Comparison of ENCODE assay signal across 14 cellular contexts in the genomic region with DNA sequence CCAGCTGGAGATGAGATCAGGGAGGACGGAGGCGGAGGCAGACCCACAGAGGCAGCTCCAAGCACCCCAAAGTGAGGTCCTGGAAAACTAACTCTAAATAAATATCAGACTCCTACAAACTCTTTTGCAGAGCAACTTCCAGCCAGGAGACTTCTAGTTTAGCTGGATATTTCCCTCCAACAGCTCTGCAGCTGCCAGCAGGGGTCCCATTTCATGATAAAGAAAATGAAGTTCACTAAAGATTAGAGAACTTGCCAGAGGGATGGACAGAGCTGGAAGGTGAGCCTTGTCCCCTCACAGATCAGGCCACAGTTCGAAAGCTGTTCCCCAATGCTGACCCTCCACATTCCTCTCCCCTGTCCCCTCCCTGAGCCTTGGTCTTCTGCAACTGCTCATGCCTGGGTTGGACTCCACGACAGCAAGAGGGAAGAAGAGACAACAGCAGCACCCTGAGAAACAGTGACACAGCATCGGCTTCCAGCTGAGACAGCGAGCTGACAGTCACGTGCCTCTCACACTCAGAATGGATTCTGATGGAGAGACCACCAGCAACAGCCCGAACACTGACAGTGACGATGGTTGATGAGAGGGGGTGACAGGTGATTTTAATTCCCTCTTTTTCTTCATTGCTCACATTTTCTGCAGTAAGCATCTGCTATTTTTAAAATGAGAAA. TPM values are rescaled to one million over a fixed set of nuclear protein-coding genes. Genes with fewer than 3 reads are reported as not detected.
DNase-seq lines count a peak whose midpoint lies in the region; ATAC-seq, FAIRE-seq and TF ChIP-seq lines count a peak whose summit lies in the region.
"Had no signal": no experiment of that assay in that cellular context is flagged by ENCODE, and none has a peak within 500 bp of the region (broad histone marks: within the 10 kb centered on the region; RNA-seq: fewer than 3 reads in every experiment).

No MANE protein-coding gene starts in this region.

- H2BK12ac ChIP-seq in trophoblast cell (ENCODE audit: low read length), result no peak overlapping the region

- DNase-seq in NCI-H1105 treated with DMSO at 0.1 percent for 48 hours (lab: John Stamatoyannopoulos, UW) (peak; percentile 58), NCI-H1105 (lab: John Stamatoyannopoulos, UW) (no peak), choroid plexus epithelial cell (ENCODE audit: low read depth) (peak; percentile 37), trophoblast cell (no peak), RKO (ENCODE audit: low spot score) (no peak), HepG2 (ENCODE audit: low spot score) (no peak)
- DNase-seq: 8988T; activated CD4-positive, alpha-beta T cell treated with anti-CD3 and anti-CD28 coated beads for 4 hours; naive thymus-derived CD4-positive, alpha-beta T cell had no signal

- H4K12ac ChIP-seq in trophoblast cell (ENCODE audit: low read depth, low read length), result no peak overlapping the region

- peak overlapping the region; percentile 56 for H3K4ac ChIP-seq in trophoblast cell (ENCODE audit: low read depth, low read length)

- no peak overlapping the region for H4K8ac ChIP-seq in trophoblast cell (ENCODE audit: low read depth, low read length)

- H3K27me3 ChIP-seq in Loucy (ENCODE audit: insufficient read depth, low read length, poor library complexity, severe bottlenecking) (no peaks in the 10 kb centered on the region), trophoblast cell (ENCODE audit: insufficient read depth, low read length) (no peaks in the 10 kb centered on the region), HepG2 (ENCODE audit: control insufficient read depth in 1 of 2, insufficient read depth in 2 of 2, low read length in 2 of 2) (no peaks in the 10 kb centered on the region; a peak in 1 of 5 replicates)
- H3K27me3 ChIP-seq: ascending aorta, heart left ventricle had no signal

- CTCF ChIA-PET in HepG2 (lab: Yijun Ruan, JAX; ENCODE audit: low intra/inter-chr PET ratio, low total read pairs), result no interaction called here

- no peak for TF ChIP-seq EP300 in HepG2 (IDR thresholded peaks at IDR 0.05; ENCODE audit: low read depth in 2 of 2, low read length in 2 of 2)
- no peak for TF ChIP-seq EP300 in HepG2 (CRISPR knock-in tag; IDR thresholded peaks at IDR 0.05; ENCODE audit: borderline replicate concordance)

- ATAC-seq in HG03520 (IDR thresholded peaks at IDR 0.05; ENCODE audit: unreplicated experiment) (no peak), HepG2 (no peak)
- ATAC-seq: heart left ventricle; naive thymus-derived CD4-positive, alpha-beta T cell had no signal

- POLR2A ChIA-PET in HepG2 (lab: Yijun Ruan, JAX), result no interaction called here

- no peak overlapping the region for H2BK120ac ChIP-seq in trophoblast cell (ENCODE audit: insufficient read depth, low read length, poor library complexity)

- no TSS peak for BruUV-seq in HepG2 (replicated peaks; lab: Mats Ljungman, UMichigan)

- TF ChIP-seq CTCF in Loucy (conservative IDR thresholded peaks at IDR 0.05; ENCODE audit: low read length) (peak; percentile 27; the same call in 1 of the 2 replicates), choroid plexus epithelial cell (conservative IDR thresholded peaks at IDR 0.05; ENCODE audit: low read depth, low read length) (peak; percentile 55), HepG2 (CRISPR knock-in tag; IDR thresholded peaks at IDR 0.05) (no peak)

- H3K23ac ChIP-seq in trophoblast cell (ENCODE audit: low read length), result no peak overlapping the region

- H3K4me3 ChIP-seq in Loucy (ENCODE audit: low read length, poor library complexity, severe bottlenecking) (peak overlapping the region; percentile 42), choroid plexus epithelial cell (ENCODE audit: low read depth, low read length) (no peak overlapping the region), trophoblast cell (ENCODE audit: low read depth, low read length) (no peak overlapping the region), HepG2 (replicated peaks in 1 of 3; ENCODE audit: insufficient read depth in 1 of 3, low read depth in 2 of 3, low read length in 3 of 3) (no peak overlapping the region)
- H3K4me3 ChIP-seq: ascending aorta had no signal

- peaks cover 2% of the 10 kb centered on the region for H3K79me1 ChIP-seq in trophoblast cell (ENCODE audit: low read length)

- no peaks in the 10 kb centered on the region for H3F3A ChIP-seq in Loucy (ENCODE audit: low read depth)

- H3K4me1 ChIP-seq in Loucy (ENCODE audit: insufficient read depth, low read length, poor library complexity, severe bottlenecking) (peaks cover 29% of the 10 kb centered on the region), trophoblast cell (ENCODE audit: control insufficient read depth in 1 of 2, insufficient read depth in 2 of 2, low read length in 2 of 2) (peaks cover 3 to 7% of the 10 kb centered on the region in 2 experiments), HepG2 (ENCODE audit: insufficient read depth, low read length) (peaks cover 18% of the 10 kb centered on the region)

- in situ Hi-C loops in HepG2 (cut with HindIII; ENCODE audit: extremely low pct_ligation_motif_present, low pct_unique_long_range_greater_than_20kb), result no loop called here

- no peak for TF ChIP-seq POLR2A in HepG2 (IDR thresholded peaks at IDR 0.05; ENCODE audit: insufficient read depth in 1 of 2, low read depth in 2 of 2, low read length in 2 of 2)

- H2AFZ ChIP-seq in Loucy (ENCODE audit: low read length) (no peak overlapping the region), trophoblast cell (ENCODE audit: insufficient read depth, low read length, poor library complexity) (no peak overlapping the region), HepG2 (ENCODE audit: low read length) (no peak overlapping the region)

- H3K27ac ChIP-seq in trophoblast cell (ENCODE audit: low read depth, low read length) (no peak overlapping the region), HepG2 (ENCODE audit: extremely low read length, insufficient read depth, low read length) (no peak overlapping the region)
- H3K27ac ChIP-seq: ascending aorta had no signal

- no peak overlapping the region for H3K18ac ChIP-seq in trophoblast cell (ENCODE audit: low read length)

- no peaks in the 10 kb centered on the region for H3K36me3 ChIP-seq in Loucy (ENCODE audit: insufficient read depth, low read length)
- peaks cover 22 to 28% of the 10 kb centered on the region in 2 experiments for H3K36me3 ChIP-seq in trophoblast cell (ENCODE audit: control insufficient read depth in 1 of 2, insufficient read depth in 2 of 2, low read length in 2 of 2)
- H3K36me3 ChIP-seq in HepG2 (replicated peaks in 1 of 2; ENCODE audit: control insufficient read depth in 1 of 2, insufficient read depth in 2 of 2, low read length in 2 of 2), result peaks cover 5 to 32% of the 10 kb centered on the region in 2 experiments; a peak in 4 of 5 replicates

- H2AK5ac ChIP-seq in trophoblast cell (ENCODE audit: low read length), result no peak overlapping the region

- no peaks in the 10 kb centered on the region for H3K9me3 ChIP-seq in Loucy (ENCODE audit: insufficient read depth, low read depth, low read length)
- H3K9me3 ChIP-seq in trophoblast cell (ENCODE audit: insufficient read depth, low read depth, low read length), result no peaks in the 10 kb centered on the region
- no peaks in the 10 kb centered on the region for H3K9me3 ChIP-seq in HepG2 (ENCODE audit: low read length)
- H3K9me3 ChIP-seq: ascending aorta, heart left ventricle had no signal

- H3K14ac ChIP-seq in trophoblast cell (ENCODE audit: low read length), result no peak overlapping the region

- no peak for TF ChIP-seq RAD21 in HepG2 (CRISPR knock-in tag; IDR thresholded peaks at IDR 0.05)

- H4K20me1 ChIP-seq in Loucy (ENCODE audit: insufficient read depth, low read length, poor library complexity, severe bottlenecking), result peaks cover 13% of the 10 kb centered on the region
- peaks cover 47% of the 10 kb centered on the region for H4K20me1 ChIP-seq in HepG2 (ENCODE audit: insufficient read depth, low read length)

- intact Hi-C loops in HepG2 (cut with micrococcal nuclease; ENCODE audit: unreplicated experiment), result no loop called here

- H2BK5ac ChIP-seq in trophoblast cell (ENCODE audit: low read depth, low read length, poor library complexity), result no peak overlapping the region

- H3K79me2 ChIP-seq in Loucy (ENCODE audit: insufficient read depth, low read length) (peaks cover 79% of the 10 kb centered on the region), trophoblast cell (ENCODE audit: control insufficient read depth, insufficient read depth, low read length, poor library complexity) (peaks cover 14% of the 10 kb centered on the region), HepG2 (ENCODE audit: insufficient read depth, low read length) (peaks cover 74% of the 10 kb centered on the region)

- no peaks in the 10 kb centered on the region for H3K9me2 ChIP-seq in Loucy (replicated peaks; ENCODE audit: low read depth, low read length)

- H3K4me2 ChIP-seq in Loucy (ENCODE audit: low read depth, low read length, poor library complexity, severe bottlenecking) (peak overlapping the region; percentile 74), trophoblast cell (ENCODE audit: low read length) (no peak overlapping the region), HepG2 (ENCODE audit: low read depth, low read length) (no peak overlapping the region)

- FAIRE-seq in HepG2 (lab: Jason Lieb, UNC), result no peak
- FAIRE-seq: GM12891 had no signal

- no peak overlapping the region for H4K91ac ChIP-seq in trophoblast cell (ENCODE audit: low read depth, low read length)

- H3K9ac ChIP-seq in Loucy (ENCODE audit: low read depth, low read length, poor library complexity, severe bottlenecking) (peak overlapping the region; percentile 37), trophoblast cell (ENCODE audit: low read length) (no peak overlapping the region), HepG2 (ENCODE audit: insufficient read depth, low read depth, low read length) (no peak overlapping the region)

- WGBS in trophoblast cell (ENCODE audit: extremely low coverage, insufficient coverage, insufficient read length), result no CpG with 5 or more reads among the region's 9 CpGs
- 97% methylated on average over 8 of the region's 9 CpGs for WGBS in HepG2 (ENCODE audit: low lambda C conversion rate)

RNA-seq across cellular contexts. Expression of a gene that starts 5.7 kb away (rescaled TPM):
- polyA plus RNA-seq in trophoblast cell (2013), result 113 and 120 TPM in 2 replicates
- total RNA-seq in HepG2 (2016; rRNA removed; fragmentation: Illumina TruSeq; extraction: Trizol), result 32.1 and 33.8 TPM in 2 replicates
- 6.6 and 6.8 TPM in 2 replicates for total RNA-seq in HepG2 (2016; cell fraction: cytosol; rRNA removed; fragmentation: Illumina TruSeq; extraction: Trizol; ENCODE audit: low read depth)
- 31.0 and 33.3 TPM in 2 replicates for total RNA-seq in HepG2 (2016; cell fraction: insoluble cytoplasmic fraction; rRNA removed; fragmentation: Illumina TruSeq; extraction: Trizol)
- total RNA-seq in HepG2 (2016; cell fraction: membrane; rRNA removed; fragmentation: Illumina TruSeq; extraction: Trizol), result 11.2 and 30.8 TPM in 2 replicates
- 32.2 and 55.6 TPM in 2 replicates for total RNA-seq in HepG2 (2016; cell fraction: nucleus; rRNA removed; fragmentation: Illumina TruSeq; extraction: Trizol)
- 47.0 and 51.1 TPM in 2 replicates for polyA plus RNA-seq in HepG2 (2011; rRNA removed)
- 24.8 and 30.7 TPM in 2 replicates for polyA plus RNA-seq in HepG2 (2011; cell fraction: cytosol; rRNA removed)
- 122 and 123 TPM in 2 replicates for polyA plus RNA-seq in HepG2 (2011; cell fraction: nucleus; rRNA removed)
- 27.1 and 55.0 TPM in 2 replicates for polyA plus RNA-seq in HepG2 (2012)
- polyA plus RNA-seq in HepG2 (2016; cell fraction: cytosol; fragmentation: Illumina TruSeq; extraction: Trizol; ENCODE audit: low read depth), result 5.3 and 6.3 TPM in 2 replicates
- polyA plus RNA-seq in HepG2 (2016; cell fraction: insoluble cytoplasmic fraction; fragmentation: Illumina TruSeq; extraction: Trizol; ENCODE audit: low read depth), result 28.8 and 29.1 TPM in 2 replicates
- polyA plus RNA-seq in HepG2 (2016; cell fraction: membrane; fragmentation: Illumina TruSeq; extraction: Trizol; ENCODE audit: low read depth), result 8.7 and 27.3 TPM in 2 replicates
- 59.1 and 103 TPM in 2 replicates for polyA plus RNA-seq in HepG2 (2016; cell fraction: nucleus; fragmentation: Illumina TruSeq; extraction: Trizol; ENCODE audit: insufficient read depth, low read depth)
- polyA minus RNA-seq in HepG2 (2011; rRNA and poly(A)+ RNA removed; ENCODE audit: low replicate concordance), result 27.7 and 54.6 TPM in 2 replicates
- polyA minus RNA-seq in HepG2 (2011; cell fraction: cytosol; rRNA and poly(A)+ RNA removed), result 18.4 and 22.4 TPM in 2 replicates
- 55.0 and 56.3 TPM in 2 replicates for polyA minus RNA-seq in HepG2 (2011; cell fraction: nucleus; rRNA and poly(A)+ RNA removed)

RNA-seq across cellular contexts. Expression of a gene that starts 59.4 kb away (rescaled TPM):
- 108 and 120 TPM in 2 replicates for polyA plus RNA-seq in trophoblast cell (2013)
- total RNA-seq in HepG2 (2016; rRNA removed; fragmentation: Illumina TruSeq; extraction: Trizol), result 186 and 213 TPM in 2 replicates
- total RNA-seq in HepG2 (2016; cell fraction: cytosol; rRNA removed; fragmentation: Illumina TruSeq; extraction: Trizol; ENCODE audit: low read depth), result 229 and 281 TPM in 2 replicates
- total RNA-seq in HepG2 (2016; cell fraction: insoluble cytoplasmic fraction; rRNA removed; fragmentation: Illumina TruSeq; extraction: Trizol), result 181 and 200 TPM in 2 replicates
- total RNA-seq in HepG2 (2016; cell fraction: membrane; rRNA removed; fragmentation: Illumina TruSeq; extraction: Trizol), result 147 and 170 TPM in 2 replicates
- 186 and 203 TPM in 2 replicates for total RNA-seq in HepG2 (2016; cell fraction: nucleus; rRNA removed; fragmentation: Illumina TruSeq; extraction: Trizol)
- polyA plus RNA-seq in HepG2 (2011; rRNA removed), result 64.0 and 71.5 TPM in 2 replicates
- polyA plus RNA-seq in HepG2 (2011; cell fraction: cytosol; rRNA removed), result 60.2 and 65.1 TPM in 2 replicates
- polyA plus RNA-seq in HepG2 (2011; cell fraction: nucleus; rRNA removed), result 112 TPM in 2 replicates
- 74.7 and 106 TPM in 2 replicates for polyA plus RNA-seq in HepG2 (2012)
- polyA plus RNA-seq in HepG2 (2016; cell fraction: cytosol; fragmentation: Illumina TruSeq; extraction: Trizol; ENCODE audit: low read depth), result 32.0 and 34.1 TPM in 2 replicates
- polyA plus RNA-seq in HepG2 (2016; cell fraction: insoluble cytoplasmic fraction; fragmentation: Illumina TruSeq; extraction: Trizol; ENCODE audit: low read depth), result 187 and 197 TPM in 2 replicates
- 60.2 and 61.8 TPM in 2 replicates for polyA plus RNA-seq in HepG2 (2016; cell fraction: membrane; fragmentation: Illumina TruSeq; extraction: Trizol; ENCODE audit: low read depth)
- 171 and 202 TPM in 2 replicates for polyA plus RNA-seq in HepG2 (2016; cell fraction: nucleus; fragmentation: Illumina TruSeq; extraction: Trizol; ENCODE audit: insufficient read depth, low read depth)
- polyA minus RNA-seq in HepG2 (2011; rRNA and poly(A)+ RNA removed; ENCODE audit: low replicate concordance), result 61.7 and 117 TPM in 2 replicates
- polyA minus RNA-seq in HepG2 (2011; cell fraction: cytosol; rRNA and poly(A)+ RNA removed), result 46.9 and 61.0 TPM in 2 replicates
- 150 and 156 TPM in 2 replicates for polyA minus RNA-seq in HepG2 (2011; cell fraction: nucleus; rRNA and poly(A)+ RNA removed)

Comparison
In these comparisons a context has a peak if more than half of its experiments do, and no peak if none do; other contexts are left out.
1. DNase-seq: peak in NCI-H1105 treated with DMSO at 0.1 percent for 48 hours (single experiment) and choroid plexus epithelial cell (single experiment); none in NCI-H1105 (single experiment), trophoblast cell (0 of 2), RKO (single experiment) and HepG2 (single experiment).